Comparison of ENCODE assay signal across 12 cellular contexts in the genomic region with DNA sequence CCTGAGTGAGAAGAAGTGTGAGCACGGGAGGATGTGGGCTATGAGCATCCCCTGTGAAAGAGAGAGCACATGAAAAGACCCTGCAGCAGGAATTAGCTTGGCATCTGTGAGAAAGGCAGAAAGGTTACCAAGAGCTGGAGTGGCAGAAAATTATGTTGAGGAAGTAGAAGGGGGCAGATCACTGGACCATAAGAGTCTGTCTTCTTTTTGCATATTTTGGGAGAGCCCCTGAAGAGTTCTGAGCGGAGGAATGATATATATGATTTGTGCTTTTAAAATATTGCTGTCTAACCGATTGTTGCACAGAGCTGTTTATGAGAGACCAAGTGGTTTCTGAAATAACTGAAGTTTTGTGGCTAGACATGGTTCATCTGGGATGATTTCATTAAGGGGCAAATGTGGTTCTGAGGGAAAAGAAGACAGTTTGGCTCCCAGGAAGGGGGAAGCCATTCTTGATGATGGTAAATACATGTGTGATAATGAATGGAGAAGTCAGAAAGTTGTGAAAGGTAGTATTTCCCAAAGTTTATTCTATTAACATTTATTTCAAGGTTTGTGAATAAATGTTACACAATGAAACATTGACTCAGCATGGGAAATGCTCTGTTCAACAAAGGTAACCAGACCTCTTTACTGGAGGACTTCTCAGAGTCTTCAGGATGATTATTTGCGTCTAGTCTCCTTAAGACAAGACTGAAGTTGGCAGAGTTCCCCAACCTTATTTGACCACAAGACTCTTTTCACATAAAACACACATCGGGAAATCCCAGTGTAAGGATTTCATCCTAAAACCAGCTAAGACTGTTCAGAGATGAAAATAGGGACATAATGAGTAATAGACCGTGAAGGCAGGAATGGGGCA. TPM values are rescaled to one million over a fixed set of nuclear protein-coding genes. Genes with fewer than 3 reads are reported as not detected.
A peak's percentile ranks its signal among the peaks of the same experiment; 100 is the strongest.
DNase-seq lines count a peak whose midpoint lies in the region; ATAC-seq and TF ChIP-seq lines count a peak whose summit lies in the region.
"Had no signal": no experiment of that assay in that cellular context is flagged by ENCODE, and none has a peak within 500 bp of the region (broad histone marks: within the 10 kb centered on the region; RNA-seq: fewer than 3 reads in every experiment).

No MANE protein-coding gene starts in this region.

- ATAC-seq in GM21529 (IDR thresholded peaks at IDR 0.05; ENCODE audit: unreplicated experiment), result peak; percentile 34
- ATAC-seq in HG02763 (IDR thresholded peaks at IDR 0.05; ENCODE audit: unreplicated experiment), result no peak
- no peak for ATAC-seq in HG02885 (IDR thresholded peaks at IDR 0.05; ENCODE audit: poor library complexity, unreplicated experiment)
- ATAC-seq in GM19467 (IDR thresholded peaks at IDR 0.05; ENCODE audit: unreplicated experiment), result no peak
- ATAC-seq: activated CD8-positive, alpha-beta memory T cell treated with anti-CD3 and anti-CD28 coated beads, Interleukin-2, amount 10 ng/mL, durations not matched to agents 7 days and 5 days; activated naive CD8-positive, alpha-beta T cell treated with anti-CD3 and anti-CD28 coated beads, Interleukin-2, amount 50 U/mL, for 24 hours had no signal

- H3K4me3 ChIP-seq in epithelial cell of esophagus (ENCODE audit: low read length), result no peak overlapping the region

- DNase-seq in A172 (ENCODE audit: low spot score) (peak; percentile 41), NCI-H226 (peak; percentile 67), epithelial cell of esophagus (ENCODE audit: low read depth) (peak; percentile 84)
- DNase-seq in activated CD4-positive, CD25-positive, alpha-beta regulatory T cell (lab: John Stamatoyannopoulos, UW), result no peak
- DNase-seq: activated CD8-positive, alpha-beta memory T cell treated with anti-CD3 and anti-CD28 coated beads, Interleukin-2, amount 10 ng/mL, durations not matched to agents 7 days and 5 days; activated naive CD8-positive, alpha-beta T cell treated with anti-CD3 and anti-CD28 coated beads, Interleukin-2, amount 50 U/mL, for 24 hours; NCI-H1417 treated with DMSO at 0.1 percent for 48 hours had no signal

- no peak for TF ChIP-seq CTCF in epithelial cell of esophagus (IDR thresholded peaks at IDR 0.05; ENCODE audit: insufficient read depth, low read depth, low read length, missing control alignments)

RNA-seq across cellular contexts. Expression of a gene that starts 31.5 kb away (rescaled TPM):
- 0.17 and 0.45 TPM in 2 replicates for total RNA-seq in A172 (2014; rRNA removed; shearing (Covaris generic))
- total RNA-seq: A673 had no signal

Comparison
In these comparisons a context has a peak if more than half of its experiments do, and no peak if none do; other contexts are left out.
1. DNase-seq: peak in A172 (single experiment), NCI-H226 (single experiment) and epithelial cell of esophagus (single experiment); none in activated CD4-positive, CD25-positive, alpha-beta regulatory T cell (0 of 4).